ENCODE assay signal across 1 cellular context in genomic region chr11:35088676-35089075, GRCh38.
TF ChIP-seq lines count a peak whose summit lies in the region.

No MANE protein-coding gene starts in this region.

TF ChIP-seq in GM12878, 131 proteins besides CTCF, POLR2A, EP300 and RAD21:
- TF ChIP-seq SMAD1 (IDR thresholded peaks at IDR 0.05; ENCODE audit: low read depth, partially characterized antibody): no peak
